21 cellular contexts compared by ENCODE assay signal in the genomic region with DNA sequence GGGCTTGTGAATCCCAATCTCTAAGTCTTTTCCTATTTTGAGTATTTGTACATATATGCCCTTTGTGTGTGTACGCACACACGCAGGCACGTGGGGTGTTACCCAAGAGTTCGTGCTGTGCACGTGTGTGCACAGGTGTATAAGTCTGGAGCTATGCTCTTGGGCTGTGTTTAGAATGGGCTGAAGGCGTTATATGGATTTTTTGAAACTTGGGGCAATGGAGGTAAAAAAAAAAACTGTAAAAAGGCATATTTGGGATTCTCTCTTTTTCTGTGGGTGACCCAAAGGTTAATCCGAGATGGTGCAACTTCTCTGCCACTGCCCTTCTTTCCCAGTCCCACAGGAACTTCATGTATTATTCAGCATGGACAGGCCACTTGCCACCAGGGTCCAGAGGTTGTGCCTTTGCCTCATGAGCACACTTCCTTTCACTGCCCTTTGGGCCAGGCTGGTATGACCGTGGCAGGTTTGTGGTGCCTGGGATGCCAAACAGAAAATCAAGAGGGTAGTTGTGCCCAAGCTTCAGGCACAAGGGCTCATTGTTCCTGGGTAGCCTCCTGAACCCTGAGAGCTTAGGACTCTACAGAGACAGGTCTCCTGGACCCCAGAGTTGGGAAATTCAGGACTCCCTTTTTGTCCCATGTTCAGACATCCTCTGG. TPM values are rescaled to one million over a fixed set of nuclear protein-coding genes. Genes with fewer than 3 reads are reported as not detected.
A peak's percentile ranks its signal among the peaks of the same experiment; 100 is the strongest.
DNase-seq lines count a peak whose midpoint lies in the region; TF ChIP-seq lines count a peak whose summit lies in the region.
"Had no signal": no experiment of that assay in that cellular context is flagged by ENCODE, and none has a peak within 500 bp of the region (broad histone marks: within the 10 kb centered on the region; RNA-seq: fewer than 3 reads in every experiment).

No MANE protein-coding gene starts in this region.

- H3K9me2 ChIP-seq in GM23248 (ENCODE audit: insufficient read depth), result no peaks in the 10 kb centered on the region

- peak overlapping the region; percentile 77 for H3K4me3 ChIP-seq in GM23248
- H3K4me3 ChIP-seq in adipocyte (ENCODE audit: low read length), result peak overlapping the region; percentile 89
- H3K4me3 ChIP-seq in fibroblast of lung (replicated peaks in 1 of 4; ENCODE audit: control extremely low read depth in 1 of 4, insufficient read depth in 1 of 4, low read depth in 3 of 4, low read length in 4 of 4), result peak overlapping the region in 1 of 4 experiments; percentile 65
- H3K4me3 ChIP-seq: SJCRH30 had no signal

- peaks cover 52% of the 10 kb centered on the region for H3K4me1 Mint-ChIP-seq in osteocyte (ENCODE audit: unreplicated experiment)
- H3K4me1 Mint-ChIP-seq: activated naive CD8-positive, alpha-beta T cell treated with anti-CD3 and anti-CD28 coated beads, Interleukin-2, amount 10 ng/mL, durations not matched to agents 7 days and 5 days had no signal

- no peak overlapping the region for H3K4me3 Mint-ChIP-seq in osteocyte (ENCODE audit: unreplicated experiment)
- H3K4me3 Mint-ChIP-seq: activated naive CD8-positive, alpha-beta T cell treated with anti-CD3 and anti-CD28 coated beads, Interleukin-2, amount 10 ng/mL, durations not matched to agents 7 days and 5 days; CD8-positive, alpha-beta T cell had no signal

- in situ Hi-C loops in GM23248 (cut with MboI), result no loop called here

- TF ChIP-seq CTCF in fibroblast of lung (conservative IDR thresholded peaks at IDR 0.05 in 1 of 2, IDR thresholded peaks at IDR 0.05 in 1 of 2; ENCODE audit: low read depth in 1 of 2, low read length in 2 of 2) (no peak), osteocyte (IDR thresholded peaks at IDR 0.05) (no peak)

- H3K79me2 ChIP-seq in GM23248 (ENCODE audit: insufficient read depth), result peaks cover 25% of the 10 kb centered on the region
- H3K79me2 ChIP-seq in fibroblast of lung (ENCODE audit: control insufficient read depth, insufficient read depth, low read length), result no peaks in the 10 kb centered on the region

- peaks cover 29% of the 10 kb centered on the region for H3F3A ChIP-seq in GM23248 (ENCODE audit: insufficient read depth)

- peaks cover 12% of the 10 kb centered on the region for H3K27me3 Mint-ChIP-seq in osteocyte (ENCODE audit: unreplicated experiment)

- 90 to 92% methylated on average over 8 of the region's 8 CpGs for WGBS in GM23248 (ENCODE audit: low coverage in 1 of 2, low lambda C conversion rate in 2 of 2, missing lambda C conversion rate in 2 of 2), 2 experiments

- no peaks in the 10 kb centered on the region for H4K20me1 ChIP-seq in GM23248 (ENCODE audit: insufficient read depth)
- no peaks in the 10 kb centered on the region for H4K20me1 ChIP-seq in fibroblast of lung (ENCODE audit: control insufficient read depth, extremely low read depth, insufficient read depth, low read length)

- H3K27ac ChIP-seq in GM23248 (no peak overlapping the region), fibroblast of lung (ENCODE audit: insufficient read depth, low read length) (no peak overlapping the region)
- H3K27ac ChIP-seq: heart left ventricle, neutrophil, right atrium auricular region, SJCRH30 had no signal

- 0 out of 2 replicates have a peak overlapping the region, but pooled peaks have one; percentile 73 for H3K9ac ChIP-seq in GM23248
- peak overlapping the region; percentile 90 for H3K9ac ChIP-seq in adipocyte (ENCODE audit: low read length)
- no peak overlapping the region for H3K9ac ChIP-seq in fibroblast of lung (ENCODE audit: insufficient read depth, low read length)

- H3K9me3 ChIP-seq in GM23248 (ENCODE audit: low read depth), result no peaks in the 10 kb centered on the region
- H3K9me3 ChIP-seq in adipocyte (ENCODE audit: control insufficient read depth, low read length), result no peaks in the 10 kb centered on the region
- no peaks in the 10 kb centered on the region for H3K9me3 ChIP-seq in fibroblast of lung (ENCODE audit: control insufficient read depth, insufficient read depth, low read depth, low read length)
- H3K9me3 ChIP-seq: heart left ventricle, neutrophil, right atrium auricular region, SJCRH30 had no signal

- peak overlapping the region; percentile 15 for H3K27ac Mint-ChIP-seq in osteocyte (ENCODE audit: unreplicated experiment)
- H3K27ac Mint-ChIP-seq: activated naive CD8-positive, alpha-beta T cell treated with anti-CD3 and anti-CD28 coated beads, Interleukin-2, amount 10 ng/mL, durations not matched to agents 7 days and 5 days; CD8-positive, alpha-beta T cell had no signal

- H2AFZ ChIP-seq in GM23248 (no peak overlapping the region), fibroblast of lung (ENCODE audit: low read length) (no peak overlapping the region)

- H3K36me3 Mint-ChIP-seq in osteocyte (ENCODE audit: unreplicated experiment), result no peaks in the 10 kb centered on the region
- H3K36me3 Mint-ChIP-seq: activated naive CD8-positive, alpha-beta T cell treated with anti-CD3 and anti-CD28 coated beads, Interleukin-2, amount 10 ng/mL, durations not matched to agents 7 days and 5 days; CD8-positive, alpha-beta T cell had no signal

- DNase-seq in GM23248 (no peak), adipocyte (ENCODE audit: low read depth) (peak; percentile 45), fibroblast of lung (ENCODE audit: low read depth in 2 of 2) (no peak), osteocyte (ENCODE audit: extremely low spot score, unreplicated experiment) (no peak), NCI-H187 treated with DMSO at 0.1 percent for 48 hours (lab: John Stamatoyannopoulos, UW) (no peak), SKM-1 (lab: John Stamatoyannopoulos, UW; ENCODE audit: unreplicated experiment) (no peak), hypothalamus (lab: John Stamatoyannopoulos, UW) (no peak)
- no peak for DNase-seq in activated CD8-positive, alpha-beta memory T cell treated with anti-CD3 and anti-CD28 coated beads, Interleukin-2, amount 50 U/mL, for 4 hours
- DNase-seq: activated naive CD8-positive, alpha-beta T cell treated with anti-CD3 and anti-CD28 coated beads, Interleukin-2, amount 10 ng/mL, durations not matched to agents 7 days and 5 days; caudate nucleus; CD8-positive, alpha-beta T cell; DND-41; heart left ventricle; kidney glomerular epithelial cell; NCI-H1436 treated with DMSO at 0.1 percent for 48 hours; SJCRH30; stimulated activated CD4-positive, alpha-beta T cell treated with anti-CD3 and anti-CD28 coated beads, Interleukin-1b, Interleukin-23, amount 100 ng/mL, for 48 hours; stimulated activated naive CD8-positive, alpha-beta T cell treated with anti-CD3 and anti-CD28 coated beads, Interleukin-15, Interleukin-2, amounts not matched to agents 100 U/mL and 50 U/mL, for 24 hours had no signal

- H3K4me2 ChIP-seq in GM23248 (ENCODE audit: unreplicated experiment) (peak overlapping the region; percentile 91), fibroblast of lung (ENCODE audit: extremely low read depth, insufficient read depth, low read length) (peak overlapping the region; percentile 32)

- no peaks in the 10 kb centered on the region for H3K36me3 ChIP-seq in GM23248 (ENCODE audit: low read depth)
- no peaks in the 10 kb centered on the region for H3K36me3 ChIP-seq in adipocyte (ENCODE audit: control insufficient read depth, insufficient read depth, low read length, severe bottlenecking)
- no peaks in the 10 kb centered on the region for H3K36me3 ChIP-seq in fibroblast of lung (ENCODE audit: control insufficient read depth, insufficient read depth, low read length)
- H3K36me3 ChIP-seq: heart left ventricle, neutrophil, right atrium auricular region, SJCRH30 had no signal

- no peaks in the 10 kb centered on the region for H3K27me3 ChIP-seq in GM23248 (replicated peaks; ENCODE audit: insufficient read depth)
- no peaks in the 10 kb centered on the region for H3K27me3 ChIP-seq in adipocyte (replicated peaks; ENCODE audit: control insufficient read depth, insufficient read depth, low read length)
- H3K27me3 ChIP-seq in fibroblast of lung (ENCODE audit: control insufficient read depth, insufficient read depth, low read length), result no peaks in the 10 kb centered on the region
- H3K27me3 ChIP-seq: SJCRH30 had no signal

- peaks cover 35% of the 10 kb centered on the region for H3K4me1 ChIP-seq in GM23248 (ENCODE audit: insufficient read depth)
- H3K4me1 ChIP-seq in adipocyte (ENCODE audit: control insufficient read depth, insufficient read depth, low read length), result peaks cover 66% of the 10 kb centered on the region
- H3K4me1 ChIP-seq in fibroblast of lung (ENCODE audit: control insufficient read depth, extremely low read depth, insufficient read depth, low read length), result peaks cover 32% of the 10 kb centered on the region

- H3K9me3 Mint-ChIP-seq in osteocyte (ENCODE audit: unreplicated experiment), result no peaks in the 10 kb centered on the region
- H3K9me3 Mint-ChIP-seq: activated naive CD8-positive, alpha-beta T cell treated with anti-CD3 and anti-CD28 coated beads, Interleukin-2, amount 10 ng/mL, durations not matched to agents 7 days and 5 days; CD8-positive, alpha-beta T cell had no signal

RNA-seq across cellular contexts. Expression of a gene that starts 1.6 kb away (rescaled TPM):
- 28.3 and 32.0 TPM in 2 replicates for total RNA-seq in GM23248 (2014; rRNA removed; shearing (Covaris generic))
- polyA plus RNA-seq in GM23248 (2016; fragmentation: Nextera tagmentation; extraction: Ambion mirVana) (35.0 and 38.5 TPM in 2 replicates), fibroblast of lung (11.5 and 11.9 TPM in 2 replicates)
- total RNA-seq in fibroblast of lung (20.0 and 34.8 TPM in 2 replicates), osteocyte (0.37 and 0.73 TPM in 2 replicates)
- 13.8 and 14.8 TPM in 2 replicates for polyA plus RNA-seq in fibroblast of lung (2012)
- polyA minus RNA-seq in fibroblast of lung (ENCODE audit: low replicate concordance), result 35.8 and 62.2 TPM in 2 replicates
- total RNA-seq: CD8-positive, alpha-beta T cell; T-helper 2 cell treated with Interferon-gamma antibody and Interleukin-4, amounts not matched to agents 100 ng/mL and 5 ng/mL, for 36 hours had no signal

Comparison
In these comparisons a context has a peak if more than half of its experiments do, and no peak if none do; other contexts are left out.
1. RNA of a gene that starts 1.6 kb away (total RNA-seq): 20.0 to 34.8 TPM in fibroblast of lung and 28.3 to 32.0 TPM in GM23248; 0.37 to 0.73 TPM in osteocyte; every median in the first group is over 10 times any median in the second.